In the genomic region with DNA sequence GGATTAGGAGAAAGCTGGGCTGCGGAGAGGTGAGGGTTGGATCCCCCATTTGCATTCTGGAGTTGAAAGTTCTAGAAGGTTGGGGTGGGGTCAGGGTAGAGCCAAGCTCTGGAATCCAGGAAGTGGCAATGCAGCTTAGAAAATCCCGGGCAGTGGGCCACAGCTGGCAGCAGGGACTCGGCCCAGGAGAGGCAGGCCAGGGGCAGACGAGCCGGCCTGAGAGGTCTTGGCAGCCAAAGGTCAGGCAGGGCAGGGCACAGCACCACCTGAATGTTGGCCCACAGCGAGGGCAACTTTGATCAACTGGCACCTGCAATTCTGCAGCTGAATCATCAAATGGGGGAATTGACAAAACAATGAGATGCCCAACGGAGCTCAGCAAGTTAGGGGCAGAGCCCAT, we compare ENCODE assay signal across 19 cellular contexts.
DNase-seq lines count a peak whose midpoint lies in the region; ATAC-seq, FAIRE-seq and TF ChIP-seq lines count a peak whose summit lies in the region.
"Had no signal": no experiment of that assay in that cellular context is flagged by ENCODE, and none has a peak within 500 bp of the region (broad histone marks: within the 10 kb centered on the region; RNA-seq: fewer than 3 reads in every experiment).

No MANE protein-coding gene starts in this region.

- TF ChIP-seq EP300 in HepG2 (IDR thresholded peaks at IDR 0.05; ENCODE audit: low read depth in 2 of 2, low read length in 2 of 2), result no peak
- TF ChIP-seq EP300 in HepG2 (CRISPR knock-in tag; IDR thresholded peaks at IDR 0.05; ENCODE audit: borderline replicate concordance), result no peak

- H3K4me1 ChIP-seq in liver (ENCODE audit: control insufficient read depth in 4 of 4, insufficient read depth in 4 of 4, low read length in 3 of 4) (peaks cover 27 to 65% (median 44%) of the 10 kb centered on the region in 4 donors), HepG2 (ENCODE audit: insufficient read depth, low read length) (peaks cover 58% of the 10 kb centered on the region), kidney (ENCODE audit: control insufficient read depth in 1 of 2, insufficient read depth in 1 of 2, low read depth in 1 of 2, low read length in 2 of 2) (no peaks in the 10 kb centered on the region), lower lobe of right lung (no peaks in the 10 kb centered on the region)
- H3K4me1 ChIP-seq: HAP-1 had no signal

- H2AFZ ChIP-seq in HepG2 (ENCODE audit: low read length), result no peak overlapping the region

- ATAC-seq in HepG2, result no peak
- ATAC-seq in lower lobe of right lung, result no peak
- no peak for ATAC-seq in HG03457 (IDR thresholded peaks at IDR 0.05; ENCODE audit: unreplicated experiment)

- in situ Hi-C loops in HepG2 (cut with HindIII; ENCODE audit: extremely low pct_ligation_motif_present, low pct_unique_long_range_greater_than_20kb), result no loop called here

- H3K9ac ChIP-seq in liver (ENCODE audit: low read depth in 1 of 2, low read length in 2 of 2), result no peak overlapping the region
- no peak overlapping the region for H3K9ac ChIP-seq in HepG2 (ENCODE audit: insufficient read depth, low read depth, low read length)
- no peak overlapping the region for H3K9ac ChIP-seq in kidney (ENCODE audit: low read length in 2 of 2)
- H3K9ac ChIP-seq: BLaER1 treated with 17β-estradiol and CSF1 and Interleukin-3, amounts not matched to agents 10 nM and 100 nM had no signal

- peak overlapping the region; percentile 3 to 59 for H3K27ac ChIP-seq in liver (ENCODE audit: low read depth in 1 of 2, low read length in 2 of 2)
- H3K27ac ChIP-seq in HepG2 (ENCODE audit: extremely low read length, insufficient read depth, low read length), result no peak overlapping the region
- no peak overlapping the region for H3K27ac ChIP-seq in kidney (ENCODE audit: low read depth in 2 of 2, low read length in 2 of 2)
- no peak overlapping the region for H3K27ac ChIP-seq in lower lobe of right lung
- H3K27ac ChIP-seq: BLaER1 treated with 17β-estradiol and CSF1 and Interleukin-3, amounts not matched to agents 10 nM and 100 nM had no signal

- BruUV-seq in HepG2 (replicated peaks; lab: Mats Ljungman, UMichigan), result no TSS peak

- H3K4me2 ChIP-seq in HepG2 (ENCODE audit: low read depth, low read length), result no peak overlapping the region

- FAIRE-seq in HepG2 (lab: Jason Lieb, UNC) (no peak), kidney (lab: Jason Lieb, UNC) (no peak)
- FAIRE-seq: GM12891, GM19239, H1, HTR-8/SVneo had no signal

- intact Hi-C loops in HepG2 (cut with micrococcal nuclease; ENCODE audit: unreplicated experiment), result no loop called here
- intact Hi-C loops in kidney (cut with DNase I), result no loop called here
- intact Hi-C loops in lower lobe of right lung (cut with DNase I), result no loop called here

- TF ChIP-seq CTCF in liver (IDR thresholded peaks at IDR 0.05; ENCODE audit: low read depth, low read length, missing input control) (no peak), HepG2 (CRISPR knock-in tag; IDR thresholded peaks at IDR 0.05) (no peak), kidney (IDR thresholded peaks at IDR 0.05; ENCODE audit: borderline replicate concordance, extremely low read depth, insufficient read depth) (no peak), lower lobe of right lung (IDR thresholded peaks at IDR 0.05) (no peak)

- POLR2A ChIA-PET in HepG2 (lab: Yijun Ruan, JAX), result interaction anchor here (3.5 kb wide), 1 partner anchor 19 kb away, joined by 28 read pairs; no protein-coding TSS in a partner anchor

- H3K36me3 ChIP-seq in liver (ENCODE audit: control insufficient read depth in 4 of 4, insufficient read depth in 3 of 4, low read depth in 1 of 4, low read length in 3 of 4) (no peaks in the 10 kb centered on the region), HepG2 (replicated peaks in 1 of 2; ENCODE audit: control insufficient read depth in 1 of 2, insufficient read depth in 2 of 2, low read length in 2 of 2) (no peaks in the 10 kb centered on the region), kidney (ENCODE audit: control insufficient read depth in 1 of 2, insufficient read depth in 2 of 2, low read length in 2 of 2) (no peaks in the 10 kb centered on the region), lower lobe of right lung (no peaks in the 10 kb centered on the region)
- H3K36me3 ChIP-seq: BLaER1 treated with 17β-estradiol and CSF1 and Interleukin-3, amounts not matched to agents 10 nM and 100 nM; HAP-1 had no signal

- 45% methylated on average over 7 of the region's 7 CpGs for WGBS in liver
- 78% methylated on average over 6 of the region's 7 CpGs for WGBS in HepG2 (ENCODE audit: low lambda C conversion rate)

- no peak for TF ChIP-seq POLR2A in HepG2 (IDR thresholded peaks at IDR 0.05; ENCODE audit: insufficient read depth in 1 of 2, low read depth in 2 of 2, low read length in 2 of 2)
- no peak for TF ChIP-seq POLR2A in erythroblast (IDR thresholded peaks at IDR 0.05; ENCODE audit: low read length)

- DNase-seq in HepG2 (ENCODE audit: low spot score) (no peak), kidney (peak; percentile 53), lower lobe of right lung (peak; percentile 24), erythroblast (lab: John Stamatoyannopoulos, UW) (no peak)
- DNase-seq in stimulated activated CD4-positive, alpha-beta T cell treated with anti-CD3 and anti-CD28 coated beads, Interleukin-4, amount 100 ng/mL, for 24 hours, result no peak
- DNase-seq: CD4-positive, CD25-positive, alpha-beta regulatory T cell; CD8-positive, alpha-beta memory T cell; DMS 273 treated with DMSO at 0.1 percent for 48 hours; DMS53; DND-41; EL had no signal

- H3K9me3 ChIP-seq in liver (ENCODE audit: control insufficient read depth in 4 of 4, low read length in 3 of 4) (no peaks in the 10 kb centered on the region), HepG2 (ENCODE audit: low read length) (no peaks in the 10 kb centered on the region), kidney (ENCODE audit: control insufficient read depth in 1 of 2, low read length in 2 of 2) (no peaks in the 10 kb centered on the region), lower lobe of right lung (no peaks in the 10 kb centered on the region)
- H3K9me3 ChIP-seq: BLaER1 treated with 17β-estradiol and CSF1 and Interleukin-3, amounts not matched to agents 10 nM and 100 nM; HAP-1 had no signal

- no peaks in the 10 kb centered on the region for H3K27me3 ChIP-seq in liver (ENCODE audit: control insufficient read depth in 4 of 4, insufficient read depth in 4 of 4, low read length in 3 of 4)
- H3K27me3 ChIP-seq in HepG2 (ENCODE audit: control insufficient read depth in 1 of 2, insufficient read depth in 2 of 2, low read length in 2 of 2), result no peaks in the 10 kb centered on the region; a peak in 2 of 5 replicates
- no peaks in the 10 kb centered on the region for H3K27me3 ChIP-seq in lower lobe of right lung (ENCODE audit: low read depth)
- H3K27me3 ChIP-seq: BLaER1 treated with 17β-estradiol and CSF1 and Interleukin-3, amounts not matched to agents 10 nM and 100 nM had no signal

- H4K20me1 ChIP-seq in HepG2 (ENCODE audit: insufficient read depth, low read length), result no peaks in the 10 kb centered on the region
- H4K20me1 ChIP-seq: BLaER1 treated with 17β-estradiol and CSF1 and Interleukin-3, amounts not matched to agents 10 nM and 100 nM had no signal

- CTCF ChIA-PET in HepG2 (lab: Yijun Ruan, JAX; ENCODE audit: low intra/inter-chr PET ratio, low total read pairs), result no interaction called here

- H3K4me3 ChIP-seq in liver (ENCODE audit: low read depth in 1 of 3, low read length in 3 of 3), result no peak overlapping the region
- H3K4me3 ChIP-seq in HepG2 (replicated peaks in 1 of 3; ENCODE audit: insufficient read depth in 1 of 3, low read depth in 2 of 3, low read length in 3 of 3), result no peak overlapping the region
- no peak overlapping the region for H3K4me3 ChIP-seq in kidney (ENCODE audit: low read length in 2 of 2)
- H3K4me3 ChIP-seq in lower lobe of right lung, result no peak overlapping the region
- H3K4me3 ChIP-seq: BLaER1 treated with 17β-estradiol and CSF1 and Interleukin-3, amounts not matched to agents 10 nM and 100 nM; HAP-1 had no signal

- TF ChIP-seq RAD21 in liver (IDR thresholded peaks at IDR 0.05) (peak in 1 of 2 donors; percentile 10), HepG2 (CRISPR knock-in tag; IDR thresholded peaks at IDR 0.05) (no peak)

- no peaks in the 10 kb centered on the region for H3K79me2 ChIP-seq in HepG2 (ENCODE audit: insufficient read depth, low read length)

TF ChIP-seq in liver, 16 proteins besides CTCF, POLR2A, EP300 and RAD21:
- TF ChIP-seq GABPA (IDR thresholded peaks at IDR 0.05 in 1 of 2, conservative IDR thresholded peaks at IDR 0.05 in 1 of 2), result no peak
- TF ChIP-seq FOXA2 (IDR thresholded peaks at IDR 0.05), result no peak
- TF ChIP-seq RXRA (IDR thresholded peaks at IDR 0.05), result peak; percentile 48 to 90
- TF ChIP-seq YY1 (IDR thresholded peaks at IDR 0.05), result no peak
- peak; percentile 44 to 84 for TF ChIP-seq HNF4A (conservative IDR thresholded peaks at IDR 0.05)
- peak; percentile 11 for TF ChIP-seq SP1 (IDR thresholded peaks at IDR 0.05)
- peak in 1 of 2 donors; percentile 52 for TF ChIP-seq JUND (IDR thresholded peaks at IDR 0.05)
- TF ChIP-seq MAX (IDR thresholded peaks at IDR 0.05), result peak; percentile 69

Comparison
In these comparisons a context has a peak if more than half of its experiments do, and no peak if none do; other contexts are left out.
1. H3K27ac ChIP-seq: peak in liver (2 of 2); none in HepG2 (single experiment), kidney (0 of 2) and lower lobe of right lung (single experiment).
2. DNase-seq: peak in kidney (single experiment) and lower lobe of right lung (single experiment); none in HepG2 (single experiment), stimulated activated CD4-positive, alpha-beta T cell treated with anti-CD3 and anti-CD28 coated beads, Interleukin-4, amount 100 ng/mL, for 24 hours (single experiment) and erythroblast (0 of 2).